1 cellular context compared by ENCODE assay signal in the genomic region with DNA sequence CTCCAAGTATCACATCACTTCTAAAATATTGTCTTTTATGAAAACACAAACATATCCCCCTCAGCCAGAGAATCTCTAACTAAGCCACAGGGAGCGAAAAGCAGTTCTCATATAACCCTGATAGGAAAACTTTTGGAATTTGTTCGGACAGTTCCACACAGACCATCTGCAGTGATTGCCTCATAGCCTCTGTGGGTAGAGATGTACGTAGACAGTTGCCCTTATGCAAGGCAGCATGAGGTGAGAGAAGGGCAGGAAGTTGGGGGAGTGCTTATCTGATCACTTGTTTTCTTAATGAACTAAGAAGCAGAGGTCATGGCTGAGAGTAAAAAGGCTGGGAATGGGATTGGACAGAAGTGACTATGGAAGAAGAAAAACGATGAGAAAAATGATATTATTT.
A peak's percentile ranks its signal among the peaks of the same experiment; 100 is the strongest.
TF ChIP-seq lines count a peak whose summit lies in the region.

No MANE protein-coding gene starts in this region.

TF ChIP-seq in HepG2, 621 proteins besides CTCF, POLR2A, EP300 and RAD21 (continued from another document and continues in another):
- TF ChIP-seq, protein P1, sequence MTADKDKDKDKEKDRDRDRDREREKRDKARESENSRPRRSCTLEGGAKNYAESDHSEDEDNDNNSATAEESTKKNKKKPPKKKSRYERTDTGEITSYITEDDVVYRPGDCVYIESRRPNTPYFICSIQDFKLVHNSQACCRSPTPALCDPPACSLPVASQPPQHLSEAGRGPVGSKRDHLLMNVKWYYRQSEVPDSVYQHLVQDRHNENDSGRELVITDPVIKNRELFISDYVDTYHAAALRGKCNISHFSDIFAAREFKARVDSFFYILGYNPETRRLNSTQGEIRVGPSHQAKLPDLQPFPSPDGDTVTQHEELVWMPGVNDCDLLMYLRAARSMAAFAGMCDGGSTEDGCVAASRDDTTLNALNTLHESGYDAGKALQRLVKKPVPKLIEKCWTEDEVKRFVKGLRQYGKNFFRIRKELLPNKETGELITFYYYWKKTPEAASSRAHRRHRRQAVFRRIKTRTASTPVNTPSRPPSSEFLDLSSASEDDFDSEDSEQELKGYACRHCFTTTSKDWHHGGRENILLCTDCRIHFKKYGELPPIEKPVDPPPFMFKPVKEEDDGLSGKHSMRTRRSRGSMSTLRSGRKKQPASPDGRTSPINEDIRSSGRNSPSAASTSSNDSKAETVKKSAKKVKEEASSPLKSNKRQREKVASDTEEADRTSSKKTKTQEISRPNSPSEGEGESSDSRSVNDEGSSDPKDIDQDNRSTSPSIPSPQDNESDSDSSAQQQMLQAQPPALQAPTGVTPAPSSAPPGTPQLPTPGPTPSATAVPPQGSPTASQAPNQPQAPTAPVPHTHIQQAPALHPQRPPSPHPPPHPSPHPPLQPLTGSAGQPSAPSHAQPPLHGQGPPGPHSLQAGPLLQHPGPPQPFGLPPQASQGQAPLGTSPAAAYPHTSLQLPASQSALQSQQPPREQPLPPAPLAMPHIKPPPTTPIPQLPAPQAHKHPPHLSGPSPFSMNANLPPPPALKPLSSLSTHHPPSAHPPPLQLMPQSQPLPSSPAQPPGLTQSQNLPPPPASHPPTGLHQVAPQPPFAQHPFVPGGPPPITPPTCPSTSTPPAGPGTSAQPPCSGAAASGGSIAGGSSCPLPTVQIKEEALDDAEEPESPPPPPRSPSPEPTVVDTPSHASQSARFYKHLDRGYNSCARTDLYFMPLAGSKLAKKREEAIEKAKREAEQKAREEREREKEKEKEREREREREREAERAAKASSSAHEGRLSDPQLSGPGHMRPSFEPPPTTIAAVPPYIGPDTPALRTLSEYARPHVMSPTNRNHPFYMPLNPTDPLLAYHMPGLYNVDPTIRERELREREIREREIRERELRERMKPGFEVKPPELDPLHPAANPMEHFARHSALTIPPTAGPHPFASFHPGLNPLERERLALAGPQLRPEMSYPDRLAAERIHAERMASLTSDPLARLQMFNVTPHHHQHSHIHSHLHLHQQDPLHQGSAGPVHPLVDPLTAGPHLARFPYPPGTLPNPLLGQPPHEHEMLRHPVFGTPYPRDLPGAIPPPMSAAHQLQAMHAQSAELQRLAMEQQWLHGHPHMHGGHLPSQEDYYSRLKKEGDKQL (CRISPR knock-in tag; IDR thresholded peaks at IDR 0.05; ENCODE audit: low read depth) = peak; percentile 90
- no peak for TF ChIP-seq ZSCAN31 (CRISPR knock-in tag; IDR thresholded peaks at IDR 0.05; ENCODE audit: low read depth)
- no peak for TF ChIP-seq SNRNP70 (IDR thresholded peaks at IDR 0.05; ENCODE audit: low read depth, low read length)
- no peak for TF ChIP-seq RAD51 (IDR thresholded peaks at IDR 0.05; ENCODE audit: borderline replicate concordance)
- TF ChIP-seq, protein P2, sequence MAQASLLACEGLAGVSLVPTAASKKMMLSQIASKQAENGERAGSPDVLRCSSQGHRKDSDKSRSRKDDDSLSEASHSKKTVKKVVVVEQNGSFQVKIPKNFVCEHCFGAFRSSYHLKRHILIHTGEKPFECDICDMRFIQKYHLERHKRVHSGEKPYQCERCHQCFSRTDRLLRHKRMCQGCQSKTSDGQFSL (CRISPR knock-in tag; IDR thresholded peaks at IDR 0.05) = peak; percentile 91
- TF ChIP-seq SP2 (CRISPR knock-in tag; IDR thresholded peaks at IDR 0.05) = no peak
- TF ChIP-seq, protein P3, sequence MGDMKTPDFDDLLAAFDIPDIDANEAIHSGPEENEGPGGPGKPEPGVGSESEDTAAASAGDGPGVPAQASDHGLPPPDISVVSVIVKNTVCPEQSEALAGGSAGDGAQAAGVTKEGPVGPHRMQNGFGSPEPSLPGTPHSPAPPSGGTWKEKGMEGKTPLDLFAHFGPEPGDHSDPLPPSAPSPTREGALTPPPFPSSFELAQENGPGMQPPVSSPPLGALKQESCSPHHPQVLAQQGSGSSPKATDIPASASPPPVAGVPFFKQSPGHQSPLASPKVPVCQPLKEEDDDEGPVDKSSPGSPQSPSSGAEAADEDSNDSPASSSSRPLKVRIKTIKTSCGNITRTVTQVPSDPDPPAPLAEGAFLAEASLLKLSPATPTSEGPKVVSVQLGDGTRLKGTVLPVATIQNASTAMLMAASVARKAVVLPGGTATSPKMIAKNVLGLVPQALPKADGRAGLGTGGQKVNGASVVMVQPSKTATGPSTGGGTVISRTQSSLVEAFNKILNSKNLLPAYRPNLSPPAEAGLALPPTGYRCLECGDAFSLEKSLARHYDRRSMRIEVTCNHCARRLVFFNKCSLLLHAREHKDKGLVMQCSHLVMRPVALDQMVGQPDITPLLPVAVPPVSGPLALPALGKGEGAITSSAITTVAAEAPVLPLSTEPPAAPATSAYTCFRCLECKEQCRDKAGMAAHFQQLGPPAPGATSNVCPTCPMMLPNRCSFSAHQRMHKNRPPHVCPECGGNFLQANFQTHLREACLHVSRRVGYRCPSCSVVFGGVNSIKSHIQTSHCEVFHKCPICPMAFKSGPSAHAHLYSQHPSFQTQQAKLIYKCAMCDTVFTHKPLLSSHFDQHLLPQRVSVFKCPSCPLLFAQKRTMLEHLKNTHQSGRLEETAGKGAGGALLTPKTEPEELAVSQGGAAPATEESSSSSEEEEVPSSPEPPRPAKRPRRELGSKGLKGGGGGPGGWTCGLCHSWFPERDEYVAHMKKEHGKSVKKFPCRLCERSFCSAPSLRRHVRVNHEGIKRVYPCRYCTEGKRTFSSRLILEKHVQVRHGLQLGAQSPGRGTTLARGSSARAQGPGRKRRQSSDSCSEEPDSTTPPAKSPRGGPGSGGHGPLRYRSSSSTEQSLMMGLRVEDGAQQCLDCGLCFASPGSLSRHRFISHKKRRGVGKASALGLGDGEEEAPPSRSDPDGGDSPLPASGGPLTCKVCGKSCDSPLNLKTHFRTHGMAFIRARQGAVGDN (CRISPR knock-in tag; IDR thresholded peaks at IDR 0.05) = no peak
- TF ChIP-seq RBFOX2 (IDR thresholded peaks at IDR 0.05; ENCODE audit: low read depth, low read length) = no peak
- no peak for TF ChIP-seq ZNF160 (CRISPR knock-in tag; IDR thresholded peaks at IDR 0.05)
- TF ChIP-seq, protein P4, sequence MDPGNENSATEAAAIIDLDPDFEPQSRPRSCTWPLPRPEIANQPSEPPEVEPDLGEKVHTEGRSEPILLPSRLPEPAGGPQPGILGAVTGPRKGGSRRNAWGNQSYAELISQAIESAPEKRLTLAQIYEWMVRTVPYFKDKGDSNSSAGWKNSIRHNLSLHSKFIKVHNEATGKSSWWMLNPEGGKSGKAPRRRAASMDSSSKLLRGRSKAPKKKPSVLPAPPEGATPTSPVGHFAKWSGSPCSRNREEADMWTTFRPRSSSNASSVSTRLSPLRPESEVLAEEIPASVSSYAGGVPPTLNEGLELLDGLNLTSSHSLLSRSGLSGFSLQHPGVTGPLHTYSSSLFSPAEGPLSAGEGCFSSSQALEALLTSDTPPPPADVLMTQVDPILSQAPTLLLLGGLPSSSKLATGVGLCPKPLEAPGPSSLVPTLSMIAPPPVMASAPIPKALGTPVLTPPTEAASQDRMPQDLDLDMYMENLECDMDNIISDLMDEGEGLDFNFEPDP (CRISPR knock-in tag; conservative IDR thresholded peaks at IDR 0.05) = no peak
- TF ChIP-seq MYC (CRISPR knock-in tag; IDR thresholded peaks at IDR 0.05; ENCODE audit: borderline replicate concordance) = peak; percentile 61; the same call in 1 of the 2 replicates
- TF ChIP-seq ESRRA (CRISPR knock-in tag; IDR thresholded peaks at IDR 0.05; ENCODE audit: low read depth) = peak; percentile 72; the same call in 1 of the 2 replicates
- TF ChIP-seq, protein P5, sequence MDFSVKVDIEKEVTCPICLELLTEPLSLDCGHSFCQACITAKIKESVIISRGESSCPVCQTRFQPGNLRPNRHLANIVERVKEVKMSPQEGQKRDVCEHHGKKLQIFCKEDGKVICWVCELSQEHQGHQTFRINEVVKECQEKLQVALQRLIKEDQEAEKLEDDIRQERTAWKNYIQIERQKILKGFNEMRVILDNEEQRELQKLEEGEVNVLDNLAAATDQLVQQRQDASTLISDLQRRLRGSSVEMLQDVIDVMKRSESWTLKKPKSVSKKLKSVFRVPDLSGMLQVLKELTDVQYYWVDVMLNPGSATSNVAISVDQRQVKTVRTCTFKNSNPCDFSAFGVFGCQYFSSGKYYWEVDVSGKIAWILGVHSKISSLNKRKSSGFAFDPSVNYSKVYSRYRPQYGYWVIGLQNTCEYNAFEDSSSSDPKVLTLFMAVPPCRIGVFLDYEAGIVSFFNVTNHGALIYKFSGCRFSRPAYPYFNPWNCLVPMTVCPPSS (IDR thresholded peaks at IDR 0.05) = no peak
- TF ChIP-seq U2AF2 (IDR thresholded peaks at IDR 0.05; ENCODE audit: low read depth, low read length) = no peak
- TF ChIP-seq, protein P6, sequence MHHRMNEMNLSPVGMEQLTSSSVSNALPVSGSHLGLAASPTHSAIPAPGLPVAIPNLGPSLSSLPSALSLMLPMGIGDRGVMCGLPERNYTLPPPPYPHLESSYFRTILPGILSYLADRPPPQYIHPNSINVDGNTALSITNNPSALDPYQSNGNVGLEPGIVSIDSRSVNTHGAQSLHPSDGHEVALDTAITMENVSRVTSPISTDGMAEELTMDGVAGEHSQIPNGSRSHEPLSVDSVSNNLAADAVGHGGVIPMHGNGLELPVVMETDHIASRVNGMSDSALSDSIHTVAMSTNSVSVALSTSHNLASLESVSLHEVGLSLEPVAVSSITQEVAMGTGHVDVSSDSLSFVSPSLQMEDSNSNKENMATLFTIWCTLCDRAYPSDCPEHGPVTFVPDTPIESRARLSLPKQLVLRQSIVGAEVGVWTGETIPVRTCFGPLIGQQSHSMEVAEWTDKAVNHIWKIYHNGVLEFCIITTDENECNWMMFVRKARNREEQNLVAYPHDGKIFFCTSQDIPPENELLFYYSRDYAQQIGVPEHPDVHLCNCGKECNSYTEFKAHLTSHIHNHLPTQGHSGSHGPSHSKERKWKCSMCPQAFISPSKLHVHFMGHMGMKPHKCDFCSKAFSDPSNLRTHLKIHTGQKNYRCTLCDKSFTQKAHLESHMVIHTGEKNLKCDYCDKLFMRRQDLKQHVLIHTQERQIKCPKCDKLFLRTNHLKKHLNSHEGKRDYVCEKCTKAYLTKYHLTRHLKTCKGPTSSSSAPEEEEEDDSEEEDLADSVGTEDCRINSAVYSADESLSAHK (CRISPR knock-in tag; IDR thresholded peaks at IDR 0.05; ENCODE audit: borderline replicate concordance) = no peak
- TF ChIP-seq, protein P7, sequence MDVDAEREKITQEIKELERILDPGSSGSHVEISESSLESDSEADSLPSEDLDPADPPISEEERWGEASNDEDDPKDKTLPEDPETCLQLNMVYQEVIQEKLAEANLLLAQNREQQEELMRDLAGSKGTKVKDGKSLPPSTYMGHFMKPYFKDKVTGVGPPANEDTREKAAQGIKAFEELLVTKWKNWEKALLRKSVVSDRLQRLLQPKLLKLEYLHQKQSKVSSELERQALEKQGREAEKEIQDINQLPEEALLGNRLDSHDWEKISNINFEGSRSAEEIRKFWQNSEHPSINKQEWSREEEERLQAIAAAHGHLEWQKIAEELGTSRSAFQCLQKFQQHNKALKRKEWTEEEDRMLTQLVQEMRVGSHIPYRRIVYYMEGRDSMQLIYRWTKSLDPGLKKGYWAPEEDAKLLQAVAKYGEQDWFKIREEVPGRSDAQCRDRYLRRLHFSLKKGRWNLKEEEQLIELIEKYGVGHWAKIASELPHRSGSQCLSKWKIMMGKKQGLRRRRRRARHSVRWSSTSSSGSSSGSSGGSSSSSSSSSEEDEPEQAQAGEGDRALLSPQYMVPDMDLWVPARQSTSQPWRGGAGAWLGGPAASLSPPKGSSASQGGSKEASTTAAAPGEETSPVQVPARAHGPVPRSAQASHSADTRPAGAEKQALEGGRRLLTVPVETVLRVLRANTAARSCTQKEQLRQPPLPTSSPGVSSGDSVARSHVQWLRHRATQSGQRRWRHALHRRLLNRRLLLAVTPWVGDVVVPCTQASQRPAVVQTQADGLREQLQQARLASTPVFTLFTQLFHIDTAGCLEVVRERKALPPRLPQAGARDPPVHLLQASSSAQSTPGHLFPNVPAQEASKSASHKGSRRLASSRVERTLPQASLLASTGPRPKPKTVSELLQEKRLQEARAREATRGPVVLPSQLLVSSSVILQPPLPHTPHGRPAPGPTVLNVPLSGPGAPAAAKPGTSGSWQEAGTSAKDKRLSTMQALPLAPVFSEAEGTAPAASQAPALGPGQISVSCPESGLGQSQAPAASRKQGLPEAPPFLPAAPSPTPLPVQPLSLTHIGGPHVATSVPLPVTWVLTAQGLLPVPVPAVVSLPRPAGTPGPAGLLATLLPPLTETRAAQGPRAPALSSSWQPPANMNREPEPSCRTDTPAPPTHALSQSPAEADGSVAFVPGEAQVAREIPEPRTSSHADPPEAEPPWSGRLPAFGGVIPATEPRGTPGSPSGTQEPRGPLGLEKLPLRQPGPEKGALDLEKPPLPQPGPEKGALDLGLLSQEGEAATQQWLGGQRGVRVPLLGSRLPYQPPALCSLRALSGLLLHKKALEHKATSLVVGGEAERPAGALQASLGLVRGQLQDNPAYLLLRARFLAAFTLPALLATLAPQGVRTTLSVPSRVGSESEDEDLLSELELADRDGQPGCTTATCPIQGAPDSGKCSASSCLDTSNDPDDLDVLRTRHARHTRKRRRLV (CRISPR knock-in tag; IDR thresholded peaks at IDR 0.05) = peak; percentile 77; the same call in 1 of the 2 replicates
- TF ChIP-seq, protein P8, sequence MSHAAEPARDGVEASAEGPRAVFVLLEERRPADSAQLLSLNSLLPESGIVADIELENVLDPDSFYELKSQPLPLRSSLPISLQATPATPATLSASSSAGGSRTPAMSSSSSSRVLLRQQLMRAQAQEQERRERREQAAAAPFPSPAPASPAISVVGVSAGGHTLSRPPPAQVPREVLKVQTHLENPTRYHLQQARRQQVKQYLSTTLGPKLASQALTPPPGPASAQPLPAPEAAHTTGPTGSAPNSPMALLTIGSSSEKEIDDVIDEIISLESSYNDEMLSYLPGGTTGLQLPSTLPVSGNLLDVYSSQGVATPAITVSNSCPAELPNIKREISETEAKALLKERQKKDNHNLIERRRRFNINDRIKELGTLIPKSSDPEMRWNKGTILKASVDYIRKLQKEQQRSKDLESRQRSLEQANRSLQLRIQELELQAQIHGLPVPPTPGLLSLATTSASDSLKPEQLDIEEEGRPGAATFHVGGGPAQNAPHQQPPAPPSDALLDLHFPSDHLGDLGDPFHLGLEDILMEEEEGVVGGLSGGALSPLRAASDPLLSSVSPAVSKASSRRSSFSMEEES (CRISPR knock-in tag; IDR thresholded peaks at IDR 0.05) = peak; percentile 97
- no peak for TF ChIP-seq SMARCE1 (IDR thresholded peaks at IDR 0.05; ENCODE audit: borderline replicate concordance)
- TF ChIP-seq NCOR1 (IDR thresholded peaks at IDR 0.05; ENCODE audit: borderline replicate concordance, low read length) = peak; percentile 88; the same call in 1 of the 2 replicates
- TF ChIP-seq, protein P9, sequence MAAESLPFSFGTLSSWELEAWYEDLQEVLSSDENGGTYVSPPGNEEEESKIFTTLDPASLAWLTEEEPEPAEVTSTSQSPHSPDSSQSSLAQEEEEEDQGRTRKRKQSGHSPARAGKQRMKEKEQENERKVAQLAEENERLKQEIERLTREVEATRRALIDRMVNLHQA (CRISPR knock-in tag; IDR thresholded peaks at IDR 0.05) = no peak
- TF ChIP-seq SKI (IDR thresholded peaks at IDR 0.05; ENCODE audit: partially characterized antibody) = peak; percentile 86
- TF ChIP-seq FOXM1 (CRISPR knock-in tag; IDR thresholded peaks at IDR 0.05) = no peak
- TF ChIP-seq SATB2 (CRISPR knock-in tag; IDR thresholded peaks at IDR 0.05) = no peak
- TF ChIP-seq ZNF562 (CRISPR knock-in tag; IDR thresholded peaks at IDR 0.05; ENCODE audit: borderline replicate concordance) = no peak
- no peak for TF ChIP-seq HNRNPH1 (optimal IDR thresholded peaks at IDR 0.05; ENCODE audit: low read depth, low read length)
- TF ChIP-seq CREB1 (IDR thresholded peaks at IDR 0.05) = peak; percentile 70
- TF ChIP-seq CREB1 (CRISPR knock-in tag; IDR thresholded peaks at IDR 0.05) = no peak; the same call in 1 of the 2 replicates
- no peak for TF ChIP-seq SSRP1 (CRISPR knock-in tag; IDR thresholded peaks at IDR 0.05)
- TF ChIP-seq MXI1 (IDR thresholded peaks at IDR 0.05; ENCODE audit: borderline replicate concordance, low read depth, low read length) = peak; percentile 64; the same call in 1 of the 3 replicates
- TF ChIP-seq NBN (conservative IDR thresholded peaks at IDR 0.05) = no peak
